8 cellular contexts compared by ENCODE assay signal in genomic region chr3:187130346-187131066, GRCh38.
DNase-seq lines count a peak whose midpoint lies in the region; ATAC-seq and TF ChIP-seq lines count a peak whose summit lies in the region.

No MANE protein-coding gene starts in this region.

- no peak for TF ChIP-seq POLR2A in erythroblast (IDR thresholded peaks at IDR 0.05; ENCODE audit: low read length)

- no peak overlapping the region for H3K4me3 ChIP-seq in skin epidermis

- ATAC-seq in GM18909 (IDR thresholded peaks at IDR 0.05; ENCODE audit: poor library complexity, unreplicated experiment) (peak; percentile 92), HG03135 (IDR thresholded peaks at IDR 0.05; ENCODE audit: unreplicated experiment) (peak; percentile 82)

- peak; percentile 26 for DNase-seq in activated CD4-positive, CD25-positive, alpha-beta regulatory T cell treated with anti-CD3 and anti-CD28 coated beads, Interleukin-2, amount 50 U/mL, for 16 hours (ENCODE audit: low read depth, low spot score)
- peak; percentile 24 to 61 for DNase-seq in erythroblast (lab: John Stamatoyannopoulos, UW)
- DNase-seq in substantia nigra (lab: John Stamatoyannopoulos, UW): no peak
- DNase-seq in NCI-H1092 (lab: John Stamatoyannopoulos, UW): no peak
- no peak for DNase-seq in NOMO-1 (lab: John Stamatoyannopoulos, UW; ENCODE audit: unreplicated experiment in 2 of 2)

- H3K27ac ChIP-seq in skin epidermis (peak overlapping the region in 14 of 21 experiments; percentile 14 to 86 (median 65)), substantia nigra (ENCODE audit: low read depth, low read length, poor library complexity, severe bottlenecking) (no peak overlapping the region)

Comparison
In these comparisons a context has a peak if more than half of its experiments do, and no peak if none do; other contexts are left out.
1. DNase-seq: peak in activated CD4-positive, CD25-positive, alpha-beta regulatory T cell treated with anti-CD3 and anti-CD28 coated beads, Interleukin-2, amount 50 U/mL, for 16 hours (single experiment) and erythroblast (2 of 2); none in substantia nigra (0 of 49), NCI-H1092 (single experiment) and NOMO-1 (0 of 2).